In the genomic region with DNA sequence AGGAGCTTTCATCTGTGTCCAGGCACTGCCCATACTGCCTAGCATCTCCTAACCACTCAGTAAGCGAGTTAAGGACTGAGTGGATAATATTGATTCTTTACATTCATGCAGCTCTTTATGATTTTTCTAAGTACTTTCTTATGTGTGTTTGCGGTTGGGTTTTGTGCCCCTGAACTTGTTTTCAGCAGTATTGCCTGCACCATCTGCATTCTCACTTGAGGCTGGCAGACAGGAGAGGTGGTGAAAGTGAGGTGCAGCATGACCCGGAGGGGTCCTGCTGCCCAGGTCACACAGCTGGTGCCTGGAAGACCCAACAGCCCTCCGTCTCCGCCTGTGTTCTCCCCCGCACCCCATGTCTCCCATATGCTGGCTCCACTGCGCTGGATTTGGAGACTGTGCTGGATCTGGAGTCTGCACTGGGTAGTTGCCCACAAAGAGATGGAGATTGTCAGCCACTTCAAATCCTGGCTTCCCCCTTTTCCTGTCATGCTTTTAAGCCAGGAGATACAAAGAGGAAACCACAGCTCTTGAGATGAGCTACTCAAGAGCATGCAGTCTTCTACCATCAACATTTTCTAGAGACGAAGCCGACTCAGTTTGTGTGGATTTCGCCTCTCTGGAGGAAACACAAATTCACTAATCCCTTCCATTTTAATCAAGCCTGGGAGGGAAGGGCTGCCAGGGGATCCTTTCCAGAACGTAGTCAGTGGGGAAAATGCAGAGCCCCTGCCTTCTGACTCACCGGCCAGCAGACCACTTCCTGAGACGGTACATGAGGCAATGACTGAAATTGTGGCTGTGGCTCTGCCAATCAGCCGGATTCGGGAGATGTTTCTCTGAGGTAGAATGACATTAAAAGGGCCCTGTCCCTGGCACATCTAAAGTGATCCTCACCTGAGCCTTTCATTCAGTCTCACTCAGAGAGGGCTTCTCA, we compare ENCODE assay signal across 14 cellular contexts.
DNase-seq lines count a peak whose midpoint lies in the region; ATAC-seq, FAIRE-seq and TF ChIP-seq lines count a peak whose summit lies in the region.
"Had no signal": no experiment of that assay in that cellular context is flagged by ENCODE, and none has a peak within 500 bp of the region (broad histone marks: within the 10 kb centered on the region; RNA-seq: fewer than 3 reads in every experiment).

No MANE protein-coding gene starts in this region.

- peak overlapping the region; percentile 57 for H2AFZ ChIP-seq in keratinocyte (ENCODE audit: control insufficient read depth, low read length)

- no peaks in the 10 kb centered on the region for H3K9me3 ChIP-seq in keratinocyte (ENCODE audit: control insufficient read depth, low read depth, low read length)
- H3K9me3 ChIP-seq: left lung had no signal

- peak overlapping the region; percentile 14 for H3K4me2 ChIP-seq in keratinocyte (ENCODE audit: control insufficient read depth, extremely low read depth, insufficient read depth, low read depth, low read length)

- no peak overlapping the region for H3K4me3 Mint-ChIP-seq in activated CD8-positive, alpha-beta T cell treated with anti-CD3 and anti-CD28 coated beads, Interleukin-2, amount 10 ng/mL, durations not matched to agents 7 days and 5 days
- H3K4me3 Mint-ChIP-seq: B cell had no signal

- H3K4me3 ChIP-seq in keratinocyte (ENCODE audit: control insufficient read depth in 2 of 3, extremely low read depth in 1 of 3, insufficient read depth in 2 of 3, low read depth in 1 of 3, low read length in 3 of 3): no peak overlapping the region
- H3K4me3 ChIP-seq: left lung had no signal

- POLR2A ChIA-PET in activated CD8-positive, alpha-beta T cell treated with anti-CD3 and anti-CD28 coated beads, Interleukin-2, amount 10 ng/mL, durations not matched to agents 7 days and 5 days (lab: Charles Lee): no interaction called here

- H4K20me1 ChIP-seq in keratinocyte (ENCODE audit: control insufficient read depth, extremely low read depth, insufficient read depth, low read length): no peaks in the 10 kb centered on the region

- TF ChIP-seq CTCF in keratinocyte (optimal IDR thresholded peaks at IDR 0.05 in 1 of 3, IDR thresholded peaks at IDR 0.05 in 1 of 3, conservative IDR thresholded peaks at IDR 0.05 in 1 of 3; ENCODE audit: extremely low read depth in 1 of 3, insufficient read depth in 2 of 3, low read length in 3 of 3) (no peak), D721Med (IDR thresholded peaks at IDR 0.05; ENCODE audit: insufficient read depth, missing control alignments) (no peak)

- H3K4me1 ChIP-seq in keratinocyte (ENCODE audit: control insufficient read depth, extremely low read depth, insufficient read depth, low read length): peaks cover 21% of the 10 kb centered on the region
- H3K4me1 ChIP-seq: left lung had no signal

- H3K79me2 ChIP-seq in keratinocyte (ENCODE audit: control insufficient read depth, insufficient read depth, low read length): no peaks in the 10 kb centered on the region

- no peak overlapping the region for H3K27ac ChIP-seq in keratinocyte (ENCODE audit: control insufficient read depth, insufficient read depth, low read length)
- H3K27ac ChIP-seq: left lung had no signal

- no peaks in the 10 kb centered on the region for H3K27me3 Mint-ChIP-seq in activated CD8-positive, alpha-beta T cell treated with anti-CD3 and anti-CD28 coated beads, Interleukin-2, amount 10 ng/mL, durations not matched to agents 7 days and 5 days (ENCODE audit: low read depth)

- H3K9me1 ChIP-seq in keratinocyte (ENCODE audit: control insufficient read depth, extremely low read depth, insufficient read depth, low read length): no peaks in the 10 kb centered on the region

- FAIRE-seq in keratinocyte (lab: Jason Lieb, UNC): no peak
- no peak for FAIRE-seq in D721Med (lab: Jason Lieb, UNC)
- FAIRE-seq: endothelial cell of umbilical vein had no signal

- CTCF ChIA-PET in activated CD8-positive, alpha-beta T cell treated with anti-CD3 and anti-CD28 coated beads, Interleukin-2, amount 10 ng/mL, durations not matched to agents 7 days and 5 days (lab: Charles Lee): no interaction called here

- H3K27ac Mint-ChIP-seq in activated CD8-positive, alpha-beta T cell treated with anti-CD3 and anti-CD28 coated beads, Interleukin-2, amount 10 ng/mL, durations not matched to agents 7 days and 5 days: peak overlapping the region; percentile 58
- H3K27ac Mint-ChIP-seq: B cell had no signal

- H3K36me3 ChIP-seq in keratinocyte (ENCODE audit: control insufficient read depth in 2 of 2, extremely low read depth in 1 of 2, insufficient read depth in 2 of 2, low read length in 2 of 2): no peaks in the 10 kb centered on the region
- H3K36me3 ChIP-seq: left lung had no signal

- no peak overlapping the region for H3K9ac ChIP-seq in keratinocyte (ENCODE audit: control insufficient read depth, extremely low read depth, insufficient read depth, low read length)

- DNase-seq in stimulated activated CD4-positive, alpha-beta T cell treated with anti-CD3 and anti-CD28 coated beads, Interleukin-1b, Interleukin-23, amount 100 ng/mL, for 48 hours: peak; percentile 12
- no peak for DNase-seq in stimulated activated CD4-positive, alpha-beta T cell treated with anti-CD3 and anti-CD28 coated beads, Interleukin-4, amount 100 ng/mL, for 1 hour
- peak; percentile 45 for DNase-seq in activated CD8-positive, alpha-beta T cell treated with anti-CD3 and anti-CD28 coated beads, Interleukin-2, amount 10 ng/mL, durations not matched to agents 7 days and 5 days
- no peak for DNase-seq in keratinocyte (ENCODE audit: low read depth, low spot score)
- DNase-seq in NCI-H1105 (lab: John Stamatoyannopoulos, UW): no peak
- DNase-seq in D721Med (ENCODE audit: insufficient read length, low spot score): no peak
- DNase-seq in hepatic stellate cell (ENCODE audit: low spot score): no peak
- DNase-seq: activated effector memory CD4-positive, alpha-beta T cell treated with anti-CD3 and anti-CD28 coated beads, Interleukin-2, amount 50 U/mL, for 16 hours; left lung; NCI-H2171 treated with DMSO at 0.1 percent for 48 hours; stimulated activated CD4-positive, alpha-beta T cell treated with anti-CD3 and anti-CD28 coated beads, Interleukin-2, amount 100 ng/mL, for 48 hours had no signal

- H3K27me3 ChIP-seq in keratinocyte (ENCODE audit: control insufficient read depth, extremely low read depth, insufficient read depth, low read length): peaks cover 13% of the 10 kb centered on the region
- H3K27me3 ChIP-seq: left lung had no signal

- dilution Hi-C loops in keratinocyte (cut with MboI; ENCODE audit: extremely low pct_ligation_motif_present, low sequenced_read_pairs): no loop called here

- H3K4me1 Mint-ChIP-seq in activated CD8-positive, alpha-beta T cell treated with anti-CD3 and anti-CD28 coated beads, Interleukin-2, amount 10 ng/mL, durations not matched to agents 7 days and 5 days (ENCODE audit: low read depth): peaks cover 11% of the 10 kb centered on the region

- H3K36me3 Mint-ChIP-seq in activated CD8-positive, alpha-beta T cell treated with anti-CD3 and anti-CD28 coated beads, Interleukin-2, amount 10 ng/mL, durations not matched to agents 7 days and 5 days (ENCODE audit: low read depth): no peaks in the 10 kb centered on the region

- H3K9me3 Mint-ChIP-seq in activated CD8-positive, alpha-beta T cell treated with anti-CD3 and anti-CD28 coated beads, Interleukin-2, amount 10 ng/mL, durations not matched to agents 7 days and 5 days (ENCODE audit: insufficient read depth): no peaks in the 10 kb centered on the region

- peak; percentile 49 for ATAC-seq in activated CD8-positive, alpha-beta T cell treated with anti-CD3 and anti-CD28 coated beads, Interleukin-2, amount 10 ng/mL, durations not matched to agents 7 days and 5 days
- ATAC-seq in HG03354 (IDR thresholded peaks at IDR 0.05; ENCODE audit: poor library complexity, severe bottlenecking, unreplicated experiment): no peak
- ATAC-seq: left lung had no signal

Comparison
In these comparisons a context has a peak if more than half of its experiments do, and no peak if none do; other contexts are left out.
1. DNase-seq: peak in stimulated activated CD4-positive, alpha-beta T cell treated with anti-CD3 and anti-CD28 coated beads, Interleukin-1b, Interleukin-23, amount 100 ng/mL, for 48 hours (single experiment) and activated CD8-positive, alpha-beta T cell treated with anti-CD3 and anti-CD28 coated beads, Interleukin-2, amount 10 ng/mL, durations not matched to agents 7 days and 5 days (single experiment); none in stimulated activated CD4-positive, alpha-beta T cell treated with anti-CD3 and anti-CD28 coated beads, Interleukin-4, amount 100 ng/mL, for 1 hour (single experiment), keratinocyte (single experiment), NCI-H1105 (single experiment), D721Med (single experiment) and hepatic stellate cell (single experiment).